ENCODE assay signal across 18 cellular contexts in genomic region chr2:128589681-128590080, GRCh38.
DNase-seq lines count a peak whose midpoint lies in the region; ATAC-seq and TF ChIP-seq lines count a peak whose summit lies in the region.
"Had no signal": no experiment of that assay in that cellular context is flagged by ENCODE, and none has a peak within 500 bp of the region (broad histone marks: within the 10 kb centered on the region; RNA-seq: fewer than 3 reads in every experiment).

No MANE protein-coding gene starts in this region.

- H3K23me2 ChIP-seq in H9 (ENCODE audit: insufficient read length, low read depth, low read length, poor library complexity, severe bottlenecking): no peaks in the 10 kb centered on the region

- H2BK5ac ChIP-seq in H9 (ENCODE audit: insufficient read length, low read length) (no peak overlapping the region), mesendoderm (ENCODE audit: low read length) (no peak overlapping the region)

- H2BK15ac ChIP-seq in H9 (ENCODE audit: low read depth, low read length) (no peak overlapping the region), mesendoderm (replicated peaks; ENCODE audit: low read depth) (no peak overlapping the region)

- no peaks in the 10 kb centered on the region for H3K79me2 ChIP-seq in DND-41 (ENCODE audit: insufficient read depth, low read length)
- H3K79me2 ChIP-seq in H9 (ENCODE audit: insufficient read depth, low read length): no peaks in the 10 kb centered on the region
- no peaks in the 10 kb centered on the region for H3K79me2 ChIP-seq in mesendoderm (ENCODE audit: control insufficient read depth, insufficient read depth, low read length)

- H3K36me3 ChIP-seq in DND-41 (ENCODE audit: insufficient read depth, low read length) (no peaks in the 10 kb centered on the region), brain microvascular endothelial cell (replicated peaks) (no peaks in the 10 kb centered on the region), mesendoderm (ENCODE audit: control insufficient read depth, insufficient read depth, low read length) (no peaks in the 10 kb centered on the region)
- H3K36me3 ChIP-seq: SJCRH30 had no signal

- H3K9me3 Mint-ChIP-seq in H9: peaks cover 0 to 2% of the 10 kb centered on the region in 2 experiments; a peak in 3 of 5 replicates

- no peak overlapping the region for H3K4ac ChIP-seq in H9 (ENCODE audit: low read depth, low read length)
- no peak overlapping the region for H3K4ac ChIP-seq in mesendoderm (ENCODE audit: low read depth, low read length)

- peaks cover 4% of the 10 kb centered on the region for H3K27me3 Mint-ChIP-seq in H9 (ENCODE audit: low read depth)

- H4K8ac ChIP-seq in H9 (replicated peaks; ENCODE audit: insufficient read length, low read depth, low read length): no peak overlapping the region
- H4K8ac ChIP-seq in mesendoderm (ENCODE audit: low read depth, low read length): no peak overlapping the region

- ATAC-seq in DND-41 (ENCODE audit: insufficient read depth, low read depth): no peak
- ATAC-seq: HCT116, Panc1 had no signal

- H3K9me3 ChIP-seq in DND-41 (ENCODE audit: insufficient read depth, low read length, severe bottlenecking) (no peaks in the 10 kb centered on the region), H9 (ENCODE audit: control insufficient read depth, low read depth, low read length) (no peaks in the 10 kb centered on the region)

- no peak overlapping the region for H3K9ac ChIP-seq in DND-41 (ENCODE audit: low read depth, low read length)
- H3K9ac ChIP-seq in H9 (ENCODE audit: extremely low read depth, insufficient read length, low read length): no peak overlapping the region
- H3K9ac ChIP-seq in mesendoderm (ENCODE audit: low read length): no peak overlapping the region

- H2AK5ac ChIP-seq in H9 (ENCODE audit: insufficient read length, low read length) (no peak overlapping the region), mesendoderm (ENCODE audit: low read length) (no peak overlapping the region)

- H3K27ac ChIP-seq in DND-41 (ENCODE audit: low read length) (no peak overlapping the region), H9 (ENCODE audit: insufficient read length, low read depth, low read length) (no peak overlapping the region), brain microvascular endothelial cell (no peak overlapping the region), mesendoderm (ENCODE audit: low read depth, low read length) (no peak overlapping the region)
- H3K27ac ChIP-seq: SJCRH30 had no signal

- H3T11ph ChIP-seq in H9 (ENCODE audit: low read length): no peak overlapping the region

- H3K79me1 ChIP-seq in H9 (ENCODE audit: insufficient read depth, low read depth, low read length, poor library complexity, severe bottlenecking) (no peaks in the 10 kb centered on the region), mesendoderm (ENCODE audit: low read length) (no peaks in the 10 kb centered on the region)

- H3K4me1 ChIP-seq in DND-41 (ENCODE audit: insufficient read depth, low read length) (peaks cover 6% of the 10 kb centered on the region; the same call in 1 of the 2 replicates), H9 (ENCODE audit: insufficient read depth, low read length) (no peaks in the 10 kb centered on the region), mesendoderm (ENCODE audit: control insufficient read depth, low read depth, low read length) (no peaks in the 10 kb centered on the region)

- WGBS in H9 (ENCODE audit: extremely low coverage, insufficient read length, low lambda C conversion rate): no CpG with 5 or more reads among the region's 6 CpGs
- no CpG with 5 or more reads among the region's 6 CpGs for WGBS in mesendoderm (ENCODE audit: extremely low coverage, insufficient coverage, low lambda C conversion rate)

- H3K27me3 ChIP-seq in DND-41 (ENCODE audit: insufficient read depth, low read length, poor library complexity) (no peaks in the 10 kb centered on the region), H9 (ENCODE audit: insufficient read depth, low read length) (no peaks in the 10 kb centered on the region), brain microvascular endothelial cell (replicated peaks) (no peaks in the 10 kb centered on the region), mesendoderm (ENCODE audit: insufficient read depth, low read length, poor library complexity) (no peaks in the 10 kb centered on the region)
- H3K27me3 ChIP-seq: SJCRH30 had no signal

- H3K36me3 Mint-ChIP-seq in H9 (ENCODE audit: insufficient read depth in 1 of 3, low read depth in 3 of 3): no peaks in the 10 kb centered on the region
- H3K36me3 Mint-ChIP-seq: CD14-positive monocyte had no signal

- no peak overlapping the region for H2BK120ac ChIP-seq in H9 (ENCODE audit: low read depth, low read length, poor library complexity, severe bottlenecking)
- no peak overlapping the region for H2BK120ac ChIP-seq in mesendoderm (ENCODE audit: low read depth, low read length)

- peaks cover 11 to 13% of the 10 kb centered on the region in 2 experiments for H3K4me1 Mint-ChIP-seq in H9
- H3K4me1 Mint-ChIP-seq: CD14-positive monocyte had no signal

- H3K18ac ChIP-seq in H9 (ENCODE audit: insufficient read length, low read depth, low read length) (no peak overlapping the region), mesendoderm (ENCODE audit: low read length) (no peak overlapping the region)

- H2BK12ac ChIP-seq in H9 (ENCODE audit: insufficient read length, low read depth, low read length): no peak overlapping the region

- no peak overlapping the region for H2AFZ ChIP-seq in DND-41 (ENCODE audit: low read depth, low read length)
- H2AFZ ChIP-seq in H9 (ENCODE audit: low read length): no peak overlapping the region

- H2BK20ac ChIP-seq in H9 (ENCODE audit: low read depth, low read length, poor library complexity, severe bottlenecking): no peak overlapping the region

- H4K20me1 ChIP-seq in DND-41 (ENCODE audit: insufficient read depth, low read length) (no peaks in the 10 kb centered on the region), H9 (ENCODE audit: control insufficient read depth, insufficient read depth, insufficient read length) (no peaks in the 10 kb centered on the region)

- H3K4me3 Mint-ChIP-seq in H9: no peak overlapping the region
- H3K4me3 Mint-ChIP-seq: CD14-positive monocyte had no signal

- TF ChIP-seq CTCF in DND-41 (IDR thresholded peaks at IDR 0.05; ENCODE audit: borderline replicate concordance, extremely low read depth, low read length, poor library complexity, severe bottlenecking) (peak; percentile 31), H9 (conservative IDR thresholded peaks at IDR 0.05) (peak; percentile 53), brain microvascular endothelial cell (IDR thresholded peaks at IDR 0.05; ENCODE audit: low read depth, low read length, missing control alignments) (peak; percentile 22)

- DNase-seq in DND-41 (no peak), H9 (peak; percentile 42), brain microvascular endothelial cell (no peak), mesendoderm (peak; percentile 71), AML-193 (lab: John Stamatoyannopoulos, UW) (no peak), NCI-H1417 treated with DMSO at 0.1 percent for 48 hours (lab: John Stamatoyannopoulos, UW) (no peak)
- DNase-seq in activated CD4-positive, alpha-beta T cell treated with anti-CD3 and anti-CD28 coated beads for 4 hours: no peak
- DNase-seq: DMS79 treated with DMSO at 0.1 percent for 48 hours, KG1, NCI-H146, NCI-H2081, NCI-H2171 treated with DMSO at 0.1 percent for 48 hours, NCI-H446, NCI-H526 treated with DMSO at 0.1 percent for 48 hours, SJCRH30 had no signal

- H3K4me2 ChIP-seq in DND-41 (ENCODE audit: insufficient read depth, low read length): no peak overlapping the region
- H3K4me2 ChIP-seq in H9 (ENCODE audit: insufficient read depth, insufficient read length, low read length): no peak overlapping the region
- no peak overlapping the region for H3K4me2 ChIP-seq in mesendoderm (ENCODE audit: low read length)

- in situ Hi-C loops in brain microvascular endothelial cell (cut with HindIII; ENCODE audit: low pct_ligation_motif_present, low sequenced_read_pairs): no loop called here

- H3K23ac ChIP-seq in H9 (ENCODE audit: insufficient read length, low read depth, low read length) (no peak overlapping the region), mesendoderm (ENCODE audit: low read length) (no peak overlapping the region)

- no peak overlapping the region for H4K91ac ChIP-seq in H9 (ENCODE audit: insufficient read length, low read depth, low read length)

- H3K4me3 ChIP-seq in DND-41 (ENCODE audit: low read depth in 1 of 2, low read length in 2 of 2): no peak overlapping the region
- H3K4me3 ChIP-seq in brain microvascular endothelial cell (ENCODE audit: low read depth, low read length): no peak overlapping the region
- H3K4me3 ChIP-seq in mesendoderm (ENCODE audit: low read length): no peak overlapping the region
- H3K4me3 ChIP-seq: SJCRH30 had no signal

- H3K27ac Mint-ChIP-seq in H9: no peak overlapping the region; a peak in 1 of 7 replicates
- H3K27ac Mint-ChIP-seq: CD14-positive monocyte had no signal

- no peak overlapping the region for H4K5ac ChIP-seq in H9 (ENCODE audit: insufficient read length, low read depth, low read length)
- H4K5ac ChIP-seq in mesendoderm (ENCODE audit: low read length): no peak overlapping the region

- H3K56ac ChIP-seq in H9 (ENCODE audit: insufficient read length, low read depth, low read length) (no peak overlapping the region), mesendoderm (ENCODE audit: low read length) (no peak overlapping the region)

- H3K14ac ChIP-seq in H9 (ENCODE audit: insufficient read depth, low read length): no peak overlapping the region

Comparison
In these comparisons a context has a peak if more than half of its experiments do, and no peak if none do; other contexts are left out.
1. DNase-seq: peak in H9 (single experiment) and mesendoderm (single experiment); none in DND-41 (single experiment), brain microvascular endothelial cell (single experiment), AML-193 (0 of 2), activated CD4-positive, alpha-beta T cell treated with anti-CD3 and anti-CD28 coated beads for 4 hours (0 of 2) and NCI-H1417 treated with DMSO at 0.1 percent for 48 hours (single experiment).
2. Peak in every context shown above with its lines, with median percentiles within 50 percentile points of each other: CTCF ChIP-seq.